10 cellular contexts compared by ENCODE assay signal in genomic region chr2:105749583-105750399, GRCh38. TPM values are rescaled to one million over a fixed set of nuclear protein-coding genes. Genes with fewer than 3 reads are reported as not detected.
DNase-seq lines count a peak whose midpoint lies in the region; ATAC-seq, FAIRE-seq and TF ChIP-seq lines count a peak whose summit lies in the region.
"Had no signal": no experiment of that assay in that cellular context is flagged by ENCODE, and none has a peak within 500 bp of the region (broad histone marks: within the 10 kb centered on the region; RNA-seq: fewer than 3 reads in every experiment).

No MANE protein-coding gene starts in this region.

- DNase-seq in CD1c-positive myeloid dendritic cell (ENCODE audit: extremely low spot score) (peak; percentile 33), astrocyte of the spinal cord (ENCODE audit: low read depth, low spot score) (peak; percentile 70), naive B cell (peak; percentile 59), tibial nerve (ENCODE audit: low spot score in 2 of 2) (no peak), chondrocyte (ENCODE audit: low spot score) (no peak), superior temporal gyrus (ENCODE audit: extremely low spot score) (no peak), RCC 7860 (ENCODE audit: low spot score) (no peak)
- DNase-seq: nephron progenitor cell had no signal

- no peak for TF ChIP-seq POLR2A in tibial nerve (IDR thresholded peaks at IDR 0.05)

- WGBS in tibial nerve, 2 donors, result 86 to 91% methylated on average over 18 of the region's 18 CpGs

- no peaks in the 10 kb centered on the region for H3K27me3 Mint-ChIP-seq in T-helper 1 cell treated with Interleukin-12 subunit alpha and Interleukin-12 subunit beta and Interleukin-4 antibody, amounts not matched to agents 30 μg/mL and 1 μg/mL, for 36 hours (ENCODE audit: low read depth)
- H3K27me3 Mint-ChIP-seq in naive B cell, result no peaks in the 10 kb centered on the region
- no peaks in the 10 kb centered on the region for H3K27me3 Mint-ChIP-seq in chondrocyte (ENCODE audit: low read depth)

- H3K4me1 ChIP-seq in tibial nerve, result peaks cover 0 to 55% (median 25%) of the 10 kb centered on the region in 4 donors

- no peaks in the 10 kb centered on the region for H3K36me3 ChIP-seq in tibial nerve

- no peak for TF ChIP-seq CTCF in astrocyte of the spinal cord (IDR thresholded peaks at IDR 0.05; ENCODE audit: low read depth, low read length)
- TF ChIP-seq CTCF in tibial nerve (IDR thresholded peaks at IDR 0.05), result no peak
- TF ChIP-seq CTCF in chondrocyte (IDR thresholded peaks at IDR 0.05), result no peak

- no peaks in the 10 kb centered on the region for H3K9me3 Mint-ChIP-seq in T-helper 1 cell treated with Interleukin-12 subunit alpha and Interleukin-12 subunit beta and Interleukin-4 antibody, amounts not matched to agents 30 μg/mL and 1 μg/mL, for 36 hours
- H3K9me3 Mint-ChIP-seq in naive B cell (peaks cover 0 to 3% (median 0%) of the 10 kb centered on the region in 7 donors), chondrocyte (ENCODE audit: low read depth) (no peaks in the 10 kb centered on the region)

- H3K4me3 Mint-ChIP-seq in T-helper 1 cell treated with Interleukin-12 subunit alpha and Interleukin-12 subunit beta and Interleukin-4 antibody, amounts not matched to agents 30 μg/mL and 1 μg/mL, for 36 hours, result peak overlapping the region; percentile 95
- H3K4me3 Mint-ChIP-seq in naive B cell (peak overlapping the region; percentile 85 to 99 (median 92)), chondrocyte (ENCODE audit: unreplicated experiment) (no peak overlapping the region)
- H3K4me3 Mint-ChIP-seq: nephron progenitor cell had no signal

- peaks cover 61% of the 10 kb centered on the region for H3K36me3 Mint-ChIP-seq in T-helper 1 cell treated with Interleukin-12 subunit alpha and Interleukin-12 subunit beta and Interleukin-4 antibody, amounts not matched to agents 30 μg/mL and 1 μg/mL, for 36 hours (ENCODE audit: low read depth)
- H3K36me3 Mint-ChIP-seq in naive B cell, result peaks cover 24 to 34% of the 10 kb centered on the region in 2 donors
- no peaks in the 10 kb centered on the region for H3K36me3 Mint-ChIP-seq in chondrocyte (ENCODE audit: low read depth)

- H3K27ac ChIP-seq in tibial nerve, result no peak overlapping the region
- H3K27ac ChIP-seq: C4-2B had no signal

- no peaks in the 10 kb centered on the region for H3K9me3 ChIP-seq in tibial nerve

- peak overlapping the region; percentile 94 for H3K27ac Mint-ChIP-seq in T-helper 1 cell treated with Interleukin-12 subunit alpha and Interleukin-12 subunit beta and Interleukin-4 antibody, amounts not matched to agents 30 μg/mL and 1 μg/mL, for 36 hours
- H3K27ac Mint-ChIP-seq in naive B cell, result peak overlapping the region; percentile 89 to 99 (median 97)
- no peak overlapping the region for H3K27ac Mint-ChIP-seq in chondrocyte (ENCODE audit: unreplicated experiment)
- H3K27ac Mint-ChIP-seq: nephron progenitor cell had no signal

- no peak for TF ChIP-seq EP300 in tibial nerve (IDR thresholded peaks at IDR 0.05)

- H3K4me3 ChIP-seq in astrocyte of the spinal cord (ENCODE audit: low read depth, low read length), result no peak overlapping the region
- H3K4me3 ChIP-seq in tibial nerve, result no peak overlapping the region

- in situ Hi-C loops in astrocyte of the spinal cord (cut with HindIII; ENCODE audit: low sequenced_read_pairs), result no loop called here

- no peaks in the 10 kb centered on the region for H3K27me3 ChIP-seq in tibial nerve

- ATAC-seq in naive B cell (ENCODE audit: low read depth in 2 of 2), result peak; percentile 62

- no peak for FAIRE-seq in RCC 7860 (lab: Jason Lieb, UNC)

- H3K4me1 Mint-ChIP-seq in T-helper 1 cell treated with Interleukin-12 subunit alpha and Interleukin-12 subunit beta and Interleukin-4 antibody, amounts not matched to agents 30 μg/mL and 1 μg/mL, for 36 hours (ENCODE audit: low read depth), result peaks cover 75% of the 10 kb centered on the region
- H3K4me1 Mint-ChIP-seq in naive B cell, result peaks cover 72 to 92% (median 86%) of the 10 kb centered on the region in 3 donors
- H3K4me1 Mint-ChIP-seq in chondrocyte (ENCODE audit: low read depth), result peaks cover 47% of the 10 kb centered on the region

RNA-seq across cellular contexts. Expression of gene NCK2, which starts 5.1 kb away (rescaled TPM):
- polyA plus RNA-seq in naive B cell (ENCODE audit: low read depth in 6 of 6), result 100 to 1,000 TPM in 1 of 6 donors, 10 to 100 TPM in 5; 70.7 to 108 (median 76.7) TPM
- total RNA-seq in tibial nerve (10 to 100 TPM; 22.6 to 35.9 (median 28.1) TPM), chondrocyte (28.6 to 55.5 TPM (median 55.2 TPM) in 3 replicates)

Comparison
In these comparisons a context has a peak if more than half of its experiments do, and no peak if none do; other contexts are left out.
1. DNase-seq: peak in CD1c-positive myeloid dendritic cell (single experiment), astrocyte of the spinal cord (single experiment) and naive B cell (single experiment); none in tibial nerve (0 of 2), chondrocyte (single experiment), superior temporal gyrus (single experiment) and RCC 7860 (single experiment).